In genomic region chr17:17830740-17831207, GRCh38 we compare ENCODE assay signal across 1 cellular context.
TF ChIP-seq lines count a peak whose summit lies in the region.

No MANE protein-coding gene starts in this region.

TF ChIP-seq in HepG2, 621 proteins besides CTCF, POLR2A, EP300 and RAD21 (continued from another document and continues in another):
- TF ChIP-seq ZNF770 (CRISPR knock-in tag; IDR thresholded peaks at IDR 0.05) (peak; percentile 78), RFXANK (CRISPR knock-in tag; IDR thresholded peaks at IDR 0.05) (no peak), AHR (CRISPR knock-in tag; IDR thresholded peaks at IDR 0.05) (no peak), PPARG (CRISPR knock-in tag; conservative IDR thresholded peaks at IDR 0.05) (peak; percentile 91), GABPB1 (CRISPR knock-in tag; IDR thresholded peaks at IDR 0.05) (peak; percentile 82), ZC3H13 (CRISPR knock-in tag; IDR thresholded peaks at IDR 0.05) (0 out of 2 replicates have a peak, but pooled peaks have one; percentile 42), NFAT5 (CRISPR knock-in tag; IDR thresholded peaks at IDR 0.05) (no peak), PHF8 (CRISPR knock-in tag; IDR thresholded peaks at IDR 0.05) (0 out of 2 replicates have a peak, but pooled peaks have one; percentile 44), EED (CRISPR knock-in tag; IDR thresholded peaks at IDR 0.05) (no peak; the same call in 1 of the 2 replicates), FIP1L1 (IDR thresholded peaks at IDR 0.05; ENCODE audit: borderline replicate concordance, insufficient read depth, low read depth, low read length) (no peak), TEAD3 (CRISPR knock-in tag; optimal IDR thresholded peaks at IDR 0.05; ENCODE audit: borderline replicate concordance) (peak; percentile 91), HOXA7 (CRISPR knock-in tag; IDR thresholded peaks at IDR 0.05) (no peak), MZF1 (CRISPR knock-in tag; IDR thresholded peaks at IDR 0.05; ENCODE audit: borderline replicate concordance) (no peak), DNMT3B (CRISPR knock-in tag; conservative IDR thresholded peaks at IDR 0.05) (no peak), KLF12 (CRISPR knock-in tag; IDR thresholded peaks at IDR 0.05; ENCODE audit: borderline replicate concordance) (no peak; the same call in 1 of the 2 replicates), ZNF331 (CRISPR knock-in tag; IDR thresholded peaks at IDR 0.05) (peak; percentile 84), ZNF224 (CRISPR knock-in tag; IDR thresholded peaks at IDR 0.05) (no peak), KLF13 (CRISPR knock-in tag; IDR thresholded peaks at IDR 0.05) (no peak), ZBTB38 (CRISPR knock-in tag; IDR thresholded peaks at IDR 0.05) (peak; percentile 81; the same call in 1 of the 2 replicates), RBM22 (optimal IDR thresholded peaks at IDR 0.05; ENCODE audit: low read length) (no peak), ZFP62 (CRISPR knock-in tag; IDR thresholded peaks at IDR 0.05) (no peak), JUN (CRISPR knock-in tag; IDR thresholded peaks at IDR 0.05) (no peak), TARDBP (CRISPR knock-in tag; IDR thresholded peaks at IDR 0.05) (peak; percentile 94), RXRB (CRISPR knock-in tag; IDR thresholded peaks at IDR 0.05; ENCODE audit: borderline replicate concordance) (peak; percentile 99), KDM5A (IDR thresholded peaks at IDR 0.05; ENCODE audit: borderline replicate concordance, low read length) (no peak), PHF20 (CRISPR knock-in tag; IDR thresholded peaks at IDR 0.05) (no peak), ZNF256 (CRISPR knock-in tag; conservative IDR thresholded peaks at IDR 0.05) (no peak), HNF4G (IDR thresholded peaks at IDR 0.05; ENCODE audit: borderline replicate concordance, low read depth, low read length) (peak; percentile 95; the same call in 1 of the 2 replicates), HNF4G (CRISPR knock-in tag; IDR thresholded peaks at IDR 0.05; ENCODE audit: borderline replicate concordance, low read depth) (peak; percentile 97), KDM1A (CRISPR knock-in tag; IDR thresholded peaks at IDR 0.05) (0 out of 2 replicates have a peak, but pooled peaks have one; percentile 50)
- TF ChIP-seq, protein P1, sequence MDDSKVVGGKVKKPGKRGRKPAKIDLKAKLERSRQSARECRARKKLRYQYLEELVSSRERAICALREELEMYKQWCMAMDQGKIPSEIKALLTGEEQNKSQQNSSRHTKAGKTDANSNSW (CRISPR knock-in tag; IDR thresholded peaks at IDR 0.05; ENCODE audit: borderline replicate concordance), result no peak
- TF ChIP-seq, protein P2, sequence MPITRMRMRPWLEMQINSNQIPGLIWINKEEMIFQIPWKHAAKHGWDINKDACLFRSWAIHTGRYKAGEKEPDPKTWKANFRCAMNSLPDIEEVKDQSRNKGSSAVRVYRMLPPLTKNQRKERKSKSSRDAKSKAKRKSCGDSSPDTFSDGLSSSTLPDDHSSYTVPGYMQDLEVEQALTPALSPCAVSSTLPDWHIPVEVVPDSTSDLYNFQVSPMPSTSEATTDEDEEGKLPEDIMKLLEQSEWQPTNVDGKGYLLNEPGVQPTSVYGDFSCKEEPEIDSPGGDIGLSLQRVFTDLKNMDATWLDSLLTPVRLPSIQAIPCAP (CRISPR knock-in tag; IDR thresholded peaks at IDR 0.05; ENCODE audit: low read depth), result no peak
- TF ChIP-seq, protein P3, sequence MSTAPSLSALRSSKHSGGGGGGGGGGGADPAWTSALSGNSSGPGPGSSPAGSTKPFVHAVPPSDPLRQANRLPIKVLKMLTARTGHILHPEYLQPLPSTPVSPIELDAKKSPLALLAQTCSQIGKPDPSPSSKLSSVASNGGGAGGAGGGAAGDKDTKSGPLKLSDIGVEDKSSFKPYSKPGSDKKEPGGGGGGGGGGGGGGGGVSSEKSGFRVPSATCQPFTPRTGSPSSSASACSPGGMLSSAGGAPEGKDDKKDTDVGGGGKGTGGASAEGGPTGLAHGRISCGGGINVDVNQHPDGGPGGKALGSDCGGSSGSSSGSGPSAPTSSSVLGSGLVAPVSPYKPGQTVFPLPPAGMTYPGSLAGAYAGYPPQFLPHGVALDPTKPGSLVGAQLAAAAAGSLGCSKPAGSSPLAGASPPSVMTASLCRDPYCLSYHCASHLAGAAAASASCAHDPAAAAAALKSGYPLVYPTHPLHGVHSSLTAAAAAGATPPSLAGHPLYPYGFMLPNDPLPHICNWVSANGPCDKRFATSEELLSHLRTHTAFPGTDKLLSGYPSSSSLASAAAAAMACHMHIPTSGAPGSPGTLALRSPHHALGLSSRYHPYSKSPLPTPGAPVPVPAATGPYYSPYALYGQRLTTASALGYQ (CRISPR knock-in tag; IDR thresholded peaks at IDR 0.05), result peak; percentile 81; the same call in 1 of the 2 replicates
- TF ChIP-seq, protein P4, sequence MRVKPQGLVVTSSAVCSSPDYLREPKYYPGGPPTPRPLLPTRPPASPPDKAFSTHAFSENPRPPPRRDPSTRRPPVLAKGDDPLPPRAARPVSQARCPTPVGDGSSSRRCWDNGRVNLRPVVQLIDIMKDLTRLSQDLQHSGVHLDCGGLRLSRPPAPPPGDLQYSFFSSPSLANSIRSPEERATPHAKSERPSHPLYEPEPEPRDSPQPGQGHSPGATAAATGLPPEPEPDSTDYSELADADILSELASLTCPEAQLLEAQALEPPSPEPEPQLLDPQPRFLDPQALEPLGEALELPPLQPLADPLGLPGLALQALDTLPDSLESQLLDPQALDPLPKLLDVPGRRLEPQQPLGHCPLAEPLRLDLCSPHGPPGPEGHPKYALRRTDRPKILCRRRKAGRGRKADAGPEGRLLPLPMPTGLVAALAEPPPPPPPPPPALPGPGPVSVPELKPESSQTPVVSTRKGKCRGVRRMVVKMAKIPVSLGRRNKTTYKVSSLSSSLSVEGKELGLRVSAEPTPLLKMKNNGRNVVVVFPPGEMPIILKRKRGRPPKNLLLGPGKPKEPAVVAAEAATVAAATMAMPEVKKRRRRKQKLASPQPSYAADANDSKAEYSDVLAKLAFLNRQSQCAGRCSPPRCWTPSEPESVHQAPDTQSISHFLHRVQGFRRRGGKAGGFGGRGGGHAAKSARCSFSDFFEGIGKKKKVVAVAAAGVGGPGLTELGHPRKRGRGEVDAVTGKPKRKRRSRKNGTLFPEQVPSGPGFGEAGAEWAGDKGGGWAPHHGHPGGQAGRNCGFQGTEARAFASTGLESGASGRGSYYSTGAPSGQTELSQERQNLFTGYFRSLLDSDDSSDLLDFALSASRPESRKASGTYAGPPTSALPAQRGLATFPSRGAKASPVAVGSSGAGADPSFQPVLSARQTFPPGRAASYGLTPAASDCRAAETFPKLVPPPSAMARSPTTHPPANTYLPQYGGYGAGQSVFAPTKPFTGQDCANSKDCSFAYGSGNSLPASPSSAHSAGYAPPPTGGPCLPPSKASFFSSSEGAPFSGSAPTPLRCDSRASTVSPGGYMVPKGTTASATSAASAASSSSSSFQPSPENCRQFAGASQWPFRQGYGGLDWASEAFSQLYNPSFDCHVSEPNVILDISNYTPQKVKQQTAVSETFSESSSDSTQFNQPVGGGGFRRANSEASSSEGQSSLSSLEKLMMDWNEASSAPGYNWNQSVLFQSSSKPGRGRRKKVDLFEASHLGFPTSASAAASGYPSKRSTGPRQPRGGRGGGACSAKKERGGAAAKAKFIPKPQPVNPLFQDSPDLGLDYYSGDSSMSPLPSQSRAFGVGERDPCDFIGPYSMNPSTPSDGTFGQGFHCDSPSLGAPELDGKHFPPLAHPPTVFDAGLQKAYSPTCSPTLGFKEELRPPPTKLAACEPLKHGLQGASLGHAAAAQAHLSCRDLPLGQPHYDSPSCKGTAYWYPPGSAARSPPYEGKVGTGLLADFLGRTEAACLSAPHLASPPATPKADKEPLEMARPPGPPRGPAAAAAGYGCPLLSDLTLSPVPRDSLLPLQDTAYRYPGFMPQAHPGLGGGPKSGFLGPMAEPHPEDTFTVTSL (CRISPR knock-in tag; IDR thresholded peaks at IDR 0.05; ENCODE audit: borderline replicate concordance), result peak; percentile 72; the same call in 1 of the 2 replicates
- TF ChIP-seq, protein P5, sequence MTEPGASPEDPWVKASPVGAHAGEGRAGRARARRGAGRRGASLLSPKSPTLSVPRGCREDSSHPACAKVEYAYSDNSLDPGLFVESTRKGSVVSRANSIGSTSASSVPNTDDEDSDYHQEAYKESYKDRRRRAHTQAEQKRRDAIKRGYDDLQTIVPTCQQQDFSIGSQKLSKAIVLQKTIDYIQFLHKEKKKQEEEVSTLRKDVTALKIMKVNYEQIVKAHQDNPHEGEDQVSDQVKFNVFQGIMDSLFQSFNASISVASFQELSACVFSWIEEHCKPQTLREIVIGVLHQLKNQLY (CRISPR knock-in tag; IDR thresholded peaks at IDR 0.05), result peak; percentile 99
- TF ChIP-seq, protein P6, sequence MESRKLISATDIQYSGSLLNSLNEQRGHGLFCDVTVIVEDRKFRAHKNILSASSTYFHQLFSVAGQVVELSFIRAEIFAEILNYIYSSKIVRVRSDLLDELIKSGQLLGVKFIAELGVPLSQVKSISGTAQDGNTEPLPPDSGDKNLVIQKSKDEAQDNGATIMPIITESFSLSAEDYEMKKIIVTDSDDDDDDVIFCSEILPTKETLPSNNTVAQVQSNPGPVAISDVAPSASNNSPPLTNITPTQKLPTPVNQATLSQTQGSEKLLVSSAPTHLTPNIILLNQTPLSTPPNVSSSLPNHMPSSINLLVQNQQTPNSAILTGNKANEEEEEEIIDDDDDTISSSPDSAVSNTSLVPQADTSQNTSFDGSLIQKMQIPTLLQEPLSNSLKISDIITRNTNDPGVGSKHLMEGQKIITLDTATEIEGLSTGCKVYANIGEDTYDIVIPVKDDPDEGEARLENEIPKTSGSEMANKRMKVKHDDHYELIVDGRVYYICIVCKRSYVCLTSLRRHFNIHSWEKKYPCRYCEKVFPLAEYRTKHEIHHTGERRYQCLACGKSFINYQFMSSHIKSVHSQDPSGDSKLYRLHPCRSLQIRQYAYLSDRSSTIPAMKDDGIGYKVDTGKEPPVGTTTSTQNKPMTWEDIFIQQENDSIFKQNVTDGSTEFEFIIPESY (CRISPR knock-in tag; IDR thresholded peaks at IDR 0.05), result peak; percentile 61; the same call in 1 of the 2 replicates
- TF ChIP-seq, protein P7, sequence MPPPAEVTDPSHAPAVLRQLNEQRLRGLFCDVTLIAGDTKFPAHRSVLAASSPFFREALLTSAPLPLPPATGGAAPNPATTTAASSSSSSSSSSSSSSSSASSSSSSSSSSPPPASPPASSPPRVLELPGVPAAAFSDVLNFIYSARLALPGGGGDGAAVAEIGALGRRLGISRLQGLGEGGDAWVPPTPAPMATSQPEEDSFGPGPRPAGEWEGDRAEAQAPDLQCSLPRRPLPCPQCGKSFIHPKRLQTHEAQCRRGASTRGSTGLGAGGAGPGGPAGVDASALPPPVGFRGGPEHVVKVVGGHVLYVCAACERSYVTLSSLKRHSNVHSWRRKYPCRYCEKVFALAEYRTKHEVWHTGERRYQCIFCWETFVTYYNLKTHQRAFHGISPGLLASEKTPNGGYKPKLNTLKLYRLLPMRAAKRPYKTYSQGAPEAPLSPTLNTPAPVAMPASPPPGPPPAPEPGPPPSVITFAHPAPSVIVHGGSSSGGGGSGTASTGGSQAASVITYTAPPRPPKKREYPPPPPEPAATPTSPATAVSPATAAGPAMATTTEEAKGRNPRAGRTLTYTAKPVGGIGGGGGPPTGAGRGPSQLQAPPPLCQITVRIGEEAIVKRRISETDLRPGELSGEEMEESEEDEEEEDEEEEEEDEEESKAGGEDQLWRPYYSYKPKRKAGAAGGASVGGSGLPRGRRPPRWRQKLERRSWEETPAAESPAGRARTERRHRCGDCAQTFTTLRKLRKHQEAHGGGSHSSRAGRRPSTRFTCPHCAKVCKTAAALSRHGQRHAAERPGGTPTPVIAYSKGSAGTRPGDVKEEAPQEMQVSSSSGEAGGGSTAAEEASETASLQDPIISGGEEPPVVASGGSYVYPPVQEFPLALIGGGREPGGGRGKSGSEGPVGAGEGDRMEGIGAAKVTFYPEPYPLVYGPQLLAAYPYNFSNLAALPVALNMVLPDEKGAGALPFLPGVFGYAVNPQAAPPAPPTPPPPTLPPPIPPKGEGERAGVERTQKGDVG (CRISPR knock-in tag; IDR thresholded peaks at IDR 0.05; ENCODE audit: borderline replicate concordance), result no peak; the same call in 1 of the 2 replicates
